Comparison of ENCODE assay signal across 15 cellular contexts in genomic region chr2:106129592-106129991, GRCh38.
DNase-seq lines count a peak whose midpoint lies in the region; ATAC-seq and TF ChIP-seq lines count a peak whose summit lies in the region.
"Had no signal": no experiment of that assay in that cellular context is flagged by ENCODE, and none has a peak within 500 bp of the region (broad histone marks: within the 10 kb centered on the region; RNA-seq: fewer than 3 reads in every experiment).

No MANE protein-coding gene starts in this region.

- H3K4me1 Mint-ChIP-seq in CD8-positive, alpha-beta T cell (ENCODE audit: low read depth) = peaks cover 28% of the 10 kb centered on the region
- H3K4me1 Mint-ChIP-seq in mesothelial cell of epicardium = peaks cover 6% of the 10 kb centered on the region

- H3K79me2 ChIP-seq in SK-N-SH (ENCODE audit: insufficient read depth) = no peaks in the 10 kb centered on the region

- peaks cover 59% of the 10 kb centered on the region for H3K36me3 Mint-ChIP-seq in CD8-positive, alpha-beta T cell
- H3K36me3 Mint-ChIP-seq in mesothelial cell of epicardium = peaks cover 23% of the 10 kb centered on the region

- H3K27ac ChIP-seq in BLaER1 (no peak overlapping the region), SK-N-SH (ENCODE audit: low read depth in 2 of 2, low read length in 1 of 2) (peak overlapping the region in 1 of 2 experiments; percentile 73; a peak in 2 of 4 replicates)
- no peak overlapping the region for H3K27ac ChIP-seq in CD8-positive, alpha-beta T cell (ENCODE audit: low read depth, low read length)
- H3K27ac ChIP-seq: SJSA1 had no signal

- H3K4me3 Mint-ChIP-seq in CD8-positive, alpha-beta T cell = no peak overlapping the region
- no peak overlapping the region for H3K4me3 Mint-ChIP-seq in mesothelial cell of epicardium

- H3K4me1 ChIP-seq in BLaER1 = peaks cover 20% of the 10 kb centered on the region
- peaks cover 5% of the 10 kb centered on the region for H3K4me1 ChIP-seq in CD8-positive, alpha-beta T cell (ENCODE audit: insufficient read depth, low read length)
- peaks cover 0 to 12% of the 10 kb centered on the region in 2 experiments; a peak in 2 of 4 replicates for H3K4me1 ChIP-seq in SK-N-SH (ENCODE audit: control insufficient read depth in 1 of 2, insufficient read depth in 2 of 2, low read depth in 1 of 2, low read length in 1 of 2)

- POLR2A ChIA-PET in CD8-positive, alpha-beta T cell (lab: Charles Lee) = no interaction called here
- POLR2A ChIA-PET in SK-N-SH (lab: Yijun Ruan, JAX) = no interaction called here

- no peaks in the 10 kb centered on the region for H3K27me3 Mint-ChIP-seq in CD8-positive, alpha-beta T cell (ENCODE audit: low read depth)
- H3K27me3 Mint-ChIP-seq in mesothelial cell of epicardium (ENCODE audit: low read depth) = no peaks in the 10 kb centered on the region

- H3K27ac Mint-ChIP-seq in CD8-positive, alpha-beta T cell = peak overlapping the region; percentile 53
- H3K27ac Mint-ChIP-seq in mesothelial cell of epicardium = peak overlapping the region; percentile 73

- no peaks in the 10 kb centered on the region for H3K27me3 ChIP-seq in BLaER1
- H3K27me3 ChIP-seq in CD8-positive, alpha-beta T cell (ENCODE audit: insufficient read depth, low read length) = no peaks in the 10 kb centered on the region
- no peaks in the 10 kb centered on the region for H3K27me3 ChIP-seq in SK-N-SH (ENCODE audit: insufficient read depth)
- H3K27me3 ChIP-seq: SJSA1 had no signal

- no peak for TF ChIP-seq RAD21 in SK-N-SH (IDR thresholded peaks at IDR 0.05; ENCODE audit: low read length)

- WGBS in SK-N-SH (ENCODE audit: low lambda C conversion rate) = 55% methylated on average over 2 of the region's 2 CpGs

- TF ChIP-seq EP300 in SK-N-SH (IDR thresholded peaks at IDR 0.05; ENCODE audit: borderline replicate concordance in 1 of 2, low read depth in 1 of 2, low read length in 1 of 2) = 0 out of 4 replicates have a peak, but pooled peaks of 1 of the 2 experiments have one; percentile 5

- H3F3A ChIP-seq in SK-N-SH (replicated peaks; ENCODE audit: insufficient read depth) = no peaks in the 10 kb centered on the region

- intact Hi-C loops in CD8-positive, alpha-beta T cell (cut with DNase I, micrococcal nuclease) = no loop called here

- DNase-seq in CD8-positive, alpha-beta T cell = no peak
- DNase-seq in SK-N-SH (peak; percentile 59), mesothelial cell of epicardium (ENCODE audit: low spot score in 2 of 2, unreplicated experiment in 2 of 2) (no peak), NCI-H2107 (lab: John Stamatoyannopoulos, UW) (no peak), OCI-M1 (lab: John Stamatoyannopoulos, UW) (no peak), NCI-H1694 treated with DMSO at 0.1 percent for 48 hours (lab: John Stamatoyannopoulos, UW) (no peak), hippocampal formation (lab: John Stamatoyannopoulos, UW) (no peak)
- DNase-seq: AML-193, KBM-7, MV-4-11, NCI-H187, NCI-H2227 treated with DMSO at 0.1 percent for 48 hours had no signal

- H2AFZ ChIP-seq in SK-N-SH (ENCODE audit: low read depth) = no peak overlapping the region

- H3K9me3 ChIP-seq in BLaER1 (no peaks in the 10 kb centered on the region), SK-N-SH (no peaks in the 10 kb centered on the region)
- no peaks in the 10 kb centered on the region for H3K9me3 ChIP-seq in CD8-positive, alpha-beta T cell (ENCODE audit: low read length)
- H3K9me3 ChIP-seq: SJSA1 had no signal

- no peaks in the 10 kb centered on the region for H3K9me2 ChIP-seq in SK-N-SH

- H3K9ac ChIP-seq in BLaER1 (no peak overlapping the region), SK-N-SH (no peak overlapping the region)

- no peak for ATAC-seq in CD8-positive, alpha-beta T cell
- ATAC-seq: Panc1 had no signal

- TF ChIP-seq CTCF in CD8-positive, alpha-beta T cell (IDR thresholded peaks at IDR 0.05) = no peak
- no peak for TF ChIP-seq CTCF in SK-N-SH (IDR thresholded peaks at IDR 0.05)
- no peak for TF ChIP-seq CTCF in mesothelial cell of epicardium (IDR thresholded peaks at IDR 0.05; ENCODE audit: unreplicated experiment)

- peaks cover 63% of the 10 kb centered on the region for H4K20me1 ChIP-seq in BLaER1
- no peaks in the 10 kb centered on the region for H4K20me1 ChIP-seq in SK-N-SH (ENCODE audit: insufficient read depth)

- peak overlapping the region; percentile 46 for H3K4me2 ChIP-seq in BLaER1
- no peak overlapping the region for H3K4me2 ChIP-seq in SK-N-SH

- H3K36me3 ChIP-seq in BLaER1 = peaks cover 58% of the 10 kb centered on the region
- peaks cover 25% of the 10 kb centered on the region for H3K36me3 ChIP-seq in CD8-positive, alpha-beta T cell (ENCODE audit: insufficient read depth, low read length)
- peaks cover 2 to 7% of the 10 kb centered on the region in 2 experiments for H3K36me3 ChIP-seq in SK-N-SH (replicated peaks in 1 of 2; ENCODE audit: control insufficient read depth in 1 of 2, insufficient read depth in 2 of 2, low read length in 1 of 2)

- H3K4me3 ChIP-seq in BLaER1 (no peak overlapping the region), SK-N-SH (ENCODE audit: low read depth in 2 of 2, low read length in 1 of 2) (no peak overlapping the region)
- no peak overlapping the region for H3K4me3 ChIP-seq in CD8-positive, alpha-beta T cell (ENCODE audit: low read depth, low read length)
- H3K4me3 ChIP-seq: SJSA1 had no signal

- CTCF ChIA-PET in CD8-positive, alpha-beta T cell (lab: Charles Lee) = no interaction called here
- CTCF ChIA-PET in SK-N-SH (lab: Yijun Ruan, JAX) = no interaction called here

- H3K9me3 Mint-ChIP-seq in CD8-positive, alpha-beta T cell = no peaks in the 10 kb centered on the region
- no peaks in the 10 kb centered on the region for H3K9me3 Mint-ChIP-seq in mesothelial cell of epicardium

TF ChIP-seq in SK-N-SH, 30 proteins besides CTCF, POLR2A, EP300 and RAD21:
- TF ChIP-seq TAF1 (IDR thresholded peaks at IDR 0.05; ENCODE audit: borderline replicate concordance, low read depth, low read length) = no peak
- TF ChIP-seq USF1 (IDR thresholded peaks at IDR 0.05; ENCODE audit: borderline replicate concordance, low read depth) = no peak
- no peak for TF ChIP-seq PBX3 (IDR thresholded peaks at IDR 0.05)
- no peak for TF ChIP-seq MAX (IDR thresholded peaks at IDR 0.05; ENCODE audit: low read depth)
- TF ChIP-seq NFIC (IDR thresholded peaks at IDR 0.05; ENCODE audit: borderline replicate concordance) = no peak
- no peak for TF ChIP-seq TCF12 (IDR thresholded peaks at IDR 0.05)
- no peak for TF ChIP-seq RXRA (IDR thresholded peaks at IDR 0.05; ENCODE audit: borderline replicate concordance, low read depth)
